1 cellular context compared by ENCODE assay signal in the genomic region with DNA sequence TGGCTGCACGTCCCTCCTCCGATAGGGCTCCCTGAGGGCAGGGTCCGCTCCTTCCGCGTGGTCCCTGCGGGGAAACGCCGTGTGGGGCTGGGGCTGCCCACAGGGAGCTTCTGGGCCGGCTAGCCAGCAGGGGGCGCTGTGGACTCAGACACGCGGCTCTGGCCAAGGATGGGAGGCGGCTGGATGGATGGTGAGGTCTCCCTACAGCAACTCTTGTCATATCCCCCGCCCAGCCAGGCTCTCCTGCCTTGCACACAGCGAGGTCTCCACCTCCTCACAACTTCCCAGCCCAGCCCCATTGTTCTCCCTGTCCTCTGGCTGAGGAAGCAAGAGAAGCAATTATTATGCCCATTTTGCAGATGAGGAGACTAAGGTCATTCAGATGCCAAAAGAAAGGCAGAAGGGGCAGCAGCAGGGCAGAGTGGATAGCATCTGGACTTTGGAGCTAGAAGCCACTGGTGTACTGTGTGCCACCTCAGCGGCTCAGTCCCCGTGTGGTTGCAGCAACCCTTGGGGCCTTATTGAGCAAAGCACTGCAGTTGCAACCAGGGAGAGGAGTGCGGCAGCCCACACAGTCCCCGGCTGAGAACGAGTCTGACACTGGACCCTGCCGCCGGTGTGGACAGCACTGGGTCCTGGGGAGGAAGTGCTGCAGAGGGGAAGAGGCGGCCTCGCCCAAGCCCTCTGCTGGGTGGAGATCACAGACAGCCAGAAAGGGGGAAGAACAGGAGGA.
TF ChIP-seq lines count a peak whose summit lies in the region.

No MANE protein-coding gene starts in this region.

TF ChIP-seq in HCT116, 20 proteins besides CTCF, POLR2A, EP300 and RAD21 (continued from another document):
- TF ChIP-seq, protein P1, sequence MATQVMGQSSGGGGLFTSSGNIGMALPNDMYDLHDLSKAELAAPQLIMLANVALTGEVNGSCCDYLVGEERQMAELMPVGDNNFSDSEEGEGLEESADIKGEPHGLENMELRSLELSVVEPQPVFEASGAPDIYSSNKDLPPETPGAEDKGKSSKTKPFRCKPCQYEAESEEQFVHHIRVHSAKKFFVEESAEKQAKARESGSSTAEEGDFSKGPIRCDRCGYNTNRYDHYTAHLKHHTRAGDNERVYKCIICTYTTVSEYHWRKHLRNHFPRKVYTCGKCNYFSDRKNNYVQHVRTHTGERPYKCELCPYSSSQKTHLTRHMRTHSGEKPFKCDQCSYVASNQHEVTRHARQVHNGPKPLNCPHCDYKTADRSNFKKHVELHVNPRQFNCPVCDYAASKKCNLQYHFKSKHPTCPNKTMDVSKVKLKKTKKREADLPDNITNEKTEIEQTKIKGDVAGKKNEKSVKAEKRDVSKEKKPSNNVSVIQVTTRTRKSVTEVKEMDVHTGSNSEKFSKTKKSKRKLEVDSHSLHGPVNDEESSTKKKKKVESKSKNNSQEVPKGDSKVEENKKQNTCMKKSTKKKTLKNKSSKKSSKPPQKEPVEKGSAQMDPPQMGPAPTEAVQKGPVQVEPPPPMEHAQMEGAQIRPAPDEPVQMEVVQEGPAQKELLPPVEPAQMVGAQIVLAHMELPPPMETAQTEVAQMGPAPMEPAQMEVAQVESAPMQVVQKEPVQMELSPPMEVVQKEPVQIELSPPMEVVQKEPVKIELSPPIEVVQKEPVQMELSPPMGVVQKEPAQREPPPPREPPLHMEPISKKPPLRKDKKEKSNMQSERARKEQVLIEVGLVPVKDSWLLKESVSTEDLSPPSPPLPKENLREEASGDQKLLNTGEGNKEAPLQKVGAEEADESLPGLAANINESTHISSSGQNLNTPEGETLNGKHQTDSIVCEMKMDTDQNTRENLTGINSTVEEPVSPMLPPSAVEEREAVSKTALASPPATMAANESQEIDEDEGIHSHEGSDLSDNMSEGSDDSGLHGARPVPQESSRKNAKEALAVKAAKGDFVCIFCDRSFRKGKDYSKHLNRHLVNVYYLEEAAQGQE (IDR thresholded peaks at IDR 0.05; ENCODE audit: low read depth): no peak
- TF ChIP-seq, protein P2, sequence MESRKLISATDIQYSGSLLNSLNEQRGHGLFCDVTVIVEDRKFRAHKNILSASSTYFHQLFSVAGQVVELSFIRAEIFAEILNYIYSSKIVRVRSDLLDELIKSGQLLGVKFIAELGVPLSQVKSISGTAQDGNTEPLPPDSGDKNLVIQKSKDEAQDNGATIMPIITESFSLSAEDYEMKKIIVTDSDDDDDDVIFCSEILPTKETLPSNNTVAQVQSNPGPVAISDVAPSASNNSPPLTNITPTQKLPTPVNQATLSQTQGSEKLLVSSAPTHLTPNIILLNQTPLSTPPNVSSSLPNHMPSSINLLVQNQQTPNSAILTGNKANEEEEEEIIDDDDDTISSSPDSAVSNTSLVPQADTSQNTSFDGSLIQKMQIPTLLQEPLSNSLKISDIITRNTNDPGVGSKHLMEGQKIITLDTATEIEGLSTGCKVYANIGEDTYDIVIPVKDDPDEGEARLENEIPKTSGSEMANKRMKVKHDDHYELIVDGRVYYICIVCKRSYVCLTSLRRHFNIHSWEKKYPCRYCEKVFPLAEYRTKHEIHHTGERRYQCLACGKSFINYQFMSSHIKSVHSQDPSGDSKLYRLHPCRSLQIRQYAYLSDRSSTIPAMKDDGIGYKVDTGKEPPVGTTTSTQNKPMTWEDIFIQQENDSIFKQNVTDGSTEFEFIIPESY (IDR thresholded peaks at IDR 0.05; ENCODE audit: extremely low read depth, insufficient replicate concordance, low read length): no peak
- TF ChIP-seq SRF (IDR thresholded peaks at IDR 0.05; ENCODE audit: low read depth): no peak
- TF ChIP-seq, protein P3, sequence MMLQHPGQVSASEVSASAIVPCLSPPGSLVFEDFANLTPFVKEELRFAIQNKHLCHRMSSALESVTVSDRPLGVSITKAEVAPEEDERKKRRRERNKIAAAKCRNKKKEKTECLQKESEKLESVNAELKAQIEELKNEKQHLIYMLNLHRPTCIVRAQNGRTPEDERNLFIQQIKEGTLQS (IDR thresholded peaks at IDR 0.05): no peak
- no peak for TF ChIP-seq ZNF274 (IDR thresholded peaks at IDR 0.05; ENCODE audit: low read depth, low read length)
- TF ChIP-seq EZH2 (IDR thresholded peaks at IDR 0.05): no peak
